33 cellular contexts compared by ENCODE assay signal in the genomic region with DNA sequence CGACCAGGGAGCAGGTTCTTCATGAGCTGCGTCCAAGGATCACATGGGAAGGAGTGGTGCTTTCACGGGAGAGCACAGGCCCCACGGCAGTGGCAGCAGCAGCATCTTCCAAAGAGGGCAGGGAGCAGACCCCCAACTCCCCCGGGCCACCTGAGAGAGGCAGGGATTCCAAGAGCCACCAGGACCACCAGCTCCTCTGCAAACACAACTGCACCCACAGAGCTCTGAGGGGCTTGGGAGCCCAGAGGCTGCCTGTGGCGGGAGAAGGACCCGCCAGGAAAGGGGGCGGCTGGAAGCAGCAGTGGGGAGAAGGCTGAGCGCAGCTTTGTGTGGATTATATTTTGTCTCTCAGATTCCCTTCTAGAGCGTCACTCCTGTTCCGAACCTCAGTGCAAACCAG.
"Had no signal": no experiment of that assay in that cellular context is flagged by ENCODE, and none has a peak within 500 bp of the region (broad histone marks: within the 10 kb centered on the region; RNA-seq: fewer than 3 reads in every experiment).

No MANE protein-coding gene starts in this region.

- FAIRE-seq: keratinocyte, pancreas, urothelium cell line had no signal

- H3K27ac Mint-ChIP-seq: activated B cell treated with CpG ODN at 0.5 μM for 24 hours; activated CD8-positive, alpha-beta T cell treated with anti-CD3 and anti-CD28 coated beads for 36 hours; activated naive CD4-positive, alpha-beta T cell treated with anti-CD3 and anti-CD28 coated beads for 36 hours; activated naive CD8-positive, alpha-beta T cell treated with anti-CD3 and anti-CD28 coated beads for 36 hours; activated T-cell treated with anti-CD3 and anti-CD28 coated beads, Interleukin-2, amount 50 U/mL, for 72 hours; brain; effector memory CD8-positive, alpha-beta T cell; nephron; stimulated activated naive B cell treated with anti-CD40 and anti-IgM and Interleukin-4, amounts not matched to agents 10 μg/mL and 1 μg/mL and 100 μg/mL, for 72 hours; T-helper 2 cell treated with Interferon-gamma antibody and Interleukin-4, amounts not matched to agents 5 μg/mL and 100 μg/mL, for 36 hours had no signal

- H3K79me2 ChIP-seq: hepatocyte had no signal

- H3K36me3 Mint-ChIP-seq: activated naive CD8-positive, alpha-beta T cell treated with anti-CD3 and anti-CD28 coated beads for 36 hours; brain; stimulated activated naive B cell treated with anti-CD40 and anti-IgM and Interleukin-4, amounts not matched to agents 10 μg/mL and 1 μg/mL and 100 μg/mL, for 72 hours had no signal

- H3K27me3 ChIP-seq: adrenal gland, ascending aorta, cardiac muscle cell, colonic mucosa, hepatocyte had no signal

- H3K9me3 ChIP-seq: adrenal gland, ascending aorta, colonic mucosa, gastroesophageal sphincter, mucosa of descending colon, neutrophil, pancreas, psoas muscle, tibial nerve had no signal

- H3K4me2 ChIP-seq: hepatocyte, smooth muscle cell had no signal

- DNase-seq: activated B cell treated with CpG ODN at 0.5 μM for 24 hours; activated CD4-positive, alpha-beta T cell treated with anti-CD3 and anti-CD28 coated beads, Interleukin-2, amount 50 U/mL, for 1 hour; activated CD8-positive, alpha-beta T cell treated with anti-CD3 and anti-CD28 coated beads for 36 hours; activated naive CD4-positive, alpha-beta T cell treated with anti-CD3 and anti-CD28 coated beads for 36 hours; activated naive CD8-positive, alpha-beta T cell treated with anti-CD3 and anti-CD28 coated beads for 36 hours; activated T-cell treated with anti-CD3 and anti-CD28 coated beads for 4 hours; activated T-cell treated with anti-CD3 and anti-CD28 coated beads, Interleukin-2, amount 50 U/mL, for 72 hours; cerebellar nuclear complex; colonic mucosa; effector memory CD8-positive, alpha-beta T cell; left colon; mesenchymal stem cell; mucosa of descending colon; pancreas; psoas muscle; stimulated activated CD4-positive, alpha-beta T cell treated with anti-CD3 and anti-CD28 coated beads, Interleukin-15, amount 100 ng/mL, for 24 hours; stimulated activated CD4-positive, alpha-beta T cell treated with anti-CD3 and anti-CD28 coated beads, Interleukin-2, amount 100 ng/mL, for 24 hours; stimulated activated naive B cell treated with anti-CD40 and anti-IgM and Interleukin-4, amounts not matched to agents 10 μg/mL and 1 μg/mL and 100 μg/mL, for 72 hours; T-helper 1 cell had no signal

- H3K9me3 Mint-ChIP-seq: activated B cell treated with CpG ODN at 0.5 μM for 24 hours; activated CD8-positive, alpha-beta T cell treated with anti-CD3 and anti-CD28 coated beads for 36 hours; activated naive CD4-positive, alpha-beta T cell treated with anti-CD3 and anti-CD28 coated beads for 36 hours; activated naive CD8-positive, alpha-beta T cell treated with anti-CD3 and anti-CD28 coated beads for 36 hours; activated T-cell treated with anti-CD3 and anti-CD28 coated beads, Interleukin-2, amount 50 U/mL, for 72 hours; effector memory CD8-positive, alpha-beta T cell; stimulated activated naive B cell treated with anti-CD40 and anti-IgM and Interleukin-4, amounts not matched to agents 10 μg/mL and 1 μg/mL and 100 μg/mL, for 72 hours; T-helper 2 cell treated with Interferon-gamma antibody and Interleukin-4, amounts not matched to agents 5 μg/mL and 100 μg/mL, for 36 hours had no signal

- H3K36me3 ChIP-seq: adrenal gland, ascending aorta, cardiac muscle cell, colonic mucosa, gastroesophageal sphincter, neutrophil, pancreas, tibial nerve had no signal

- H2AFZ ChIP-seq: hepatocyte had no signal

- H3K4me1 ChIP-seq: adrenal gland, ascending aorta, colonic mucosa, gastroesophageal sphincter, pancreas, psoas muscle, tibial nerve had no signal

- H3K4me1 Mint-ChIP-seq: activated B cell treated with CpG ODN at 0.5 μM for 24 hours; activated naive CD8-positive, alpha-beta T cell treated with anti-CD3 and anti-CD28 coated beads for 36 hours had no signal

- H3K27ac ChIP-seq: adrenal gland, ascending aorta, cardiac muscle cell, colonic mucosa, dorsolateral prefrontal cortex, gastroesophageal sphincter, hepatocyte, neutrophil, pancreas, psoas muscle, tibial nerve had no signal

- ATAC-seq: activated CD8-positive, alpha-beta T cell treated with anti-CD3 and anti-CD28 coated beads for 36 hours; activated T-cell treated with anti-CD3 and anti-CD28 coated beads, Interleukin-2, amount 50 U/mL, for 72 hours; effector memory CD8-positive, alpha-beta T cell; gastroesophageal sphincter; left colon; mucosa of descending colon; pancreas; psoas muscle; stimulated activated naive B cell treated with anti-CD40 and anti-IgM and Interleukin-4, amounts not matched to agents 10 μg/mL and 1 μg/mL and 100 μg/mL, for 72 hours had no signal

- H3K4me3 Mint-ChIP-seq: activated B cell treated with CpG ODN at 0.5 μM for 24 hours; activated CD8-positive, alpha-beta T cell treated with anti-CD3 and anti-CD28 coated beads for 36 hours; activated naive CD4-positive, alpha-beta T cell treated with anti-CD3 and anti-CD28 coated beads for 36 hours; activated naive CD8-positive, alpha-beta T cell treated with anti-CD3 and anti-CD28 coated beads for 36 hours; activated T-cell treated with anti-CD3 and anti-CD28 coated beads, Interleukin-2, amount 50 U/mL, for 72 hours; brain; effector memory CD8-positive, alpha-beta T cell; nephron; stimulated activated naive B cell treated with anti-CD40 and anti-IgM and Interleukin-4, amounts not matched to agents 10 μg/mL and 1 μg/mL and 100 μg/mL, for 72 hours; T-helper 2 cell treated with Interferon-gamma antibody and Interleukin-4, amounts not matched to agents 5 μg/mL and 100 μg/mL, for 36 hours had no signal

- H3K4me3 ChIP-seq: adrenal gland, ascending aorta, cardiac muscle cell, colonic mucosa, dorsolateral prefrontal cortex, gastroesophageal sphincter, hepatocyte, mucosa of descending colon, pancreas, psoas muscle, smooth muscle cell, tibial nerve had no signal
